ENCODE assay signal across 28 cellular contexts in genomic region chr22:36732609-36733008, GRCh38. TPM values are rescaled to one million over a fixed set of nuclear protein-coding genes. Genes with fewer than 3 reads are reported as not detected.
"Had no signal": no experiment of that assay in that cellular context is flagged by ENCODE, and none has a peak within 500 bp of the region (broad histone marks: within the 10 kb centered on the region; RNA-seq: fewer than 3 reads in every experiment).

No MANE protein-coding gene starts in this region.

- H3K27ac ChIP-seq: breast epithelium, gastroesophageal sphincter, hepatocyte, pancreas, right atrium auricular region, spleen, suprapubic skin, tibial nerve, uterus, WERI-Rb-1 had no signal

- H3K4me3 ChIP-seq: breast epithelium, gastroesophageal sphincter, hepatocyte, pancreas, right atrium auricular region, spleen, suprapubic skin, tibial nerve, uterus had no signal

- H3K27me3 ChIP-seq: pancreas, right atrium auricular region, uterus had no signal

- DNase-seq: activated naive CD4-positive, alpha-beta T cell; activated T-cell treated with anti-CD3 and anti-CD28 coated beads for 4 hours; activated T-cell treated with anti-CD3 and anti-CD28 coated beads, Interleukin-2, amount 50 U/mL, for 72 hours; effector memory CD8-positive, alpha-beta T cell; left cardiac atrium; mammary epithelial cell; spleen; stimulated activated naive CD4-positive, alpha-beta T cell; SW 1271; T-helper 9 cell; uterus; WERI-Rb-1 had no signal

- H3K4me1 Mint-ChIP-seq: central memory CD8-positive, alpha-beta T cell had no signal

- H3K27ac Mint-ChIP-seq: activated naive CD4-positive, alpha-beta T cell treated with anti-CD3 and anti-CD28 coated beads, Interleukin-2, amount 50 U/mL, for 72 hours; activated T-cell treated with anti-CD3 and anti-CD28 coated beads, Interleukin-2, amount 50 U/mL, for 72 hours; effector memory CD8-positive, alpha-beta T cell; T-helper 1 cell treated with Interleukin-12 subunit alpha and Interleukin-12 subunit beta and Interleukin-4 antibody, amounts not matched to agents 30 μg/mL and 1 μg/mL, for 36 hours had no signal

- H3K4me1 ChIP-seq: breast epithelium, gastroesophageal sphincter, right atrium auricular region, tibial nerve, uterus had no signal

- H3K9me3 ChIP-seq: breast epithelium, gastroesophageal sphincter, pancreas, right atrium auricular region, spleen, suprapubic skin, tibial nerve, uterus had no signal

- H3K9me3 Mint-ChIP-seq: activated naive CD4-positive, alpha-beta T cell treated with anti-CD3 and anti-CD28 coated beads, Interleukin-2, amount 50 U/mL, for 72 hours; central memory CD8-positive, alpha-beta T cell; effector memory CD8-positive, alpha-beta T cell; T-helper 1 cell treated with Interleukin-12 subunit alpha and Interleukin-12 subunit beta and Interleukin-4 antibody, amounts not matched to agents 30 μg/mL and 1 μg/mL, for 36 hours had no signal

- H3K4me3 Mint-ChIP-seq: activated T-cell treated with anti-CD3 and anti-CD28 coated beads, Interleukin-2, amount 50 U/mL, for 72 hours; central memory CD8-positive, alpha-beta T cell; effector memory CD8-positive, alpha-beta T cell; T-helper 1 cell treated with Interleukin-12 subunit alpha and Interleukin-12 subunit beta and Interleukin-4 antibody, amounts not matched to agents 30 μg/mL and 1 μg/mL, for 36 hours had no signal

- H3K36me3 Mint-ChIP-seq: activated naive CD4-positive, alpha-beta T cell treated with anti-CD3 and anti-CD28 coated beads, Interleukin-2, amount 50 U/mL, for 72 hours had no signal

- H3K36me3 ChIP-seq: breast epithelium, gastroesophageal sphincter, pancreas, right atrium auricular region, spleen, suprapubic skin, tibial nerve, uterus, WERI-Rb-1 had no signal

- ATAC-seq: activated naive CD4-positive, alpha-beta T cell treated with anti-CD3 and anti-CD28 coated beads, Interleukin-2, amount 50 U/mL, for 72 hours; activated T-cell treated with anti-CD3 and anti-CD28 coated beads, Interleukin-2, amount 50 U/mL, for 72 hours; effector memory CD8-positive, alpha-beta T cell; gastroesophageal sphincter; left cardiac atrium; pancreas had no signal

RNA-seq across cellular contexts. Expression of gene CACNG2, which starts 29.1 kb away (rescaled TPM):
- total RNA-seq: activated naive CD4-positive, alpha-beta T cell treated with anti-CD3 and anti-CD28 coated beads, Interleukin-2, amount 50 U/mL, for 72 hours; activated T-cell treated with anti-CD3 and anti-CD28 coated beads, Interleukin-2, amount 50 U/mL, for 72 hours; breast epithelium; dermis microvascular lymphatic vessel endothelial cell; endothelial cell of umbilical vein; fibroblast of lung; fibroblast of villous mesenchyme; gastroesophageal sphincter; hepatocyte; left cardiac atrium; mammary epithelial cell; mucosa of gallbladder; pancreas; pulmonary artery endothelial cell; right atrium auricular region; spleen; suprapubic skin; tibial nerve; uterus had no signal
